In genomic region chr18:60411715-60412114, GRCh38 we compare ENCODE assay signal across 16 cellular contexts. TPM values are rescaled to one million over a fixed set of nuclear protein-coding genes. Genes with fewer than 3 reads are reported as not detected.
DNase-seq lines count a peak whose midpoint lies in the region; ATAC-seq, FAIRE-seq and TF ChIP-seq lines count a peak whose summit lies in the region.
"Had no signal": no experiment of that assay in that cellular context is flagged by ENCODE, and none has a peak within 500 bp of the region (broad histone marks: within the 10 kb centered on the region; RNA-seq: fewer than 3 reads in every experiment).

No MANE protein-coding gene starts in this region.

- no peak overlapping the region for H4K8ac ChIP-seq in H1 (ENCODE audit: extremely low read depth, insufficient read depth, low read length)

- no peaks in the 10 kb centered on the region; a peak in 1 of 7 replicates for H3K4me1 ChIP-seq in H1 (replicated peaks in 1 of 4; ENCODE audit: control insufficient read depth in 3 of 4, insufficient read depth in 4 of 4, low read length in 3 of 4)

- ATAC-seq in HG03095 (IDR thresholded peaks at IDR 0.05; ENCODE audit: unreplicated experiment) (no peak), GM21423 (IDR thresholded peaks at IDR 0.05; ENCODE audit: unreplicated experiment) (no peak)

- H3K36me3 Mint-ChIP-seq in type B pancreatic cell, result no peaks in the 10 kb centered on the region

- no peaks in the 10 kb centered on the region for H4K20me1 ChIP-seq in H1 (replicated peaks in 1 of 2; ENCODE audit: control insufficient read depth in 1 of 2, insufficient read depth in 2 of 2, low read length in 2 of 2)

- no peak overlapping the region for H3K14ac ChIP-seq in H1 (ENCODE audit: insufficient read length)

- H3K9ac ChIP-seq in H1 (replicated peaks in 1 of 4; ENCODE audit: extremely low read depth in 1 of 4, low read depth in 3 of 4, low read length in 3 of 4), result no peak overlapping the region

- DNase-seq in NCI-H82 (lab: John Stamatoyannopoulos, UW), result peak; percentile 70
- DNase-seq in NCI-H82 treated with DMSO at 0.1 percent for 48 hours (lab: John Stamatoyannopoulos, UW; ENCODE audit: unreplicated experiment), result no peak
- DNase-seq in LHCN-M2 (ENCODE audit: low read depth), result peak; percentile 1
- no peak for DNase-seq in H1 (ENCODE audit: low read depth in 1 of 2, low spot score in 2 of 2)
- DNase-seq in type B pancreatic cell (ENCODE audit: extremely low spot score, unreplicated experiment), result no peak
- DNase-seq in SIG-M5 treated with dmso at 0.1 percent for 504 hours (lab: John Stamatoyannopoulos, UW; ENCODE audit: unreplicated experiment), result no peak
- DNase-seq: activated CD4-positive, alpha-beta T cell treated with anti-CD3 and anti-CD28 coated beads for 48 hours; GOT3; NCI-H2171; SIG-M5; substantia nigra had no signal

- H4K91ac ChIP-seq in H1 (replicated peaks; ENCODE audit: insufficient read length, low read length), result no peak overlapping the region

- H2BK20ac ChIP-seq in H1 (ENCODE audit: low read length), result no peak overlapping the region

- H3K4ac ChIP-seq in H1 (replicated peaks; ENCODE audit: insufficient read length, low read depth, low read length), result no peak overlapping the region

- no peaks in the 10 kb centered on the region for H3K23me2 ChIP-seq in H1 (ENCODE audit: low read depth, low read length)

- H3K27me3 Mint-ChIP-seq in type B pancreatic cell, result no peaks in the 10 kb centered on the region

- H3K9me3 Mint-ChIP-seq in type B pancreatic cell, result no peaks in the 10 kb centered on the region

- no peak overlapping the region for H3K23ac ChIP-seq in H1 (ENCODE audit: insufficient read length)

- no peak overlapping the region for H2BK5ac ChIP-seq in H1 (ENCODE audit: low read depth, low read length)

- TF ChIP-seq RAD21 in H1 (IDR thresholded peaks at IDR 0.05 in 1 of 2, conservative IDR thresholded peaks at IDR 0.05 in 1 of 2; ENCODE audit: low read depth in 2 of 2, low read length in 2 of 2), result peak; percentile 38 to 44

- H3K4me2 ChIP-seq in H1 (ENCODE audit: insufficient read depth in 1 of 2, low read depth in 2 of 2, low read length in 2 of 2), result no peak overlapping the region

- H2AK5ac ChIP-seq in H1 (ENCODE audit: low read depth, low read length), result no peak overlapping the region

- H2BK15ac ChIP-seq in H1 (ENCODE audit: low read length), result no peak overlapping the region

- no peaks in the 10 kb centered on the region for H3K79me1 ChIP-seq in H1 (ENCODE audit: low read depth, low read length)

- TF ChIP-seq CTCF in H1 (IDR thresholded peaks at IDR 0.05; ENCODE audit: control extremely low read depth in 1 of 3, insufficient read depth in 1 of 3, low read depth in 1 of 3, low read length in 3 of 3) (peak; percentile 34 to 58 (median 35)), type B pancreatic cell (conservative IDR thresholded peaks at IDR 0.05) (peak; percentile 32)

- H3K9me3 ChIP-seq in H1 (ENCODE audit: insufficient read depth in 2 of 2, low read depth in 1 of 2, low read length in 1 of 2), result no peaks in the 10 kb centered on the region

- no peaks in the 10 kb centered on the region for H3K27me3 ChIP-seq in H1 (replicated peaks in 1 of 4; ENCODE audit: control insufficient read depth in 3 of 4, extremely low read depth in 1 of 4, insufficient read depth in 3 of 4, low read length in 3 of 4)

- no peak overlapping the region for H2BK12ac ChIP-seq in H1 (ENCODE audit: low read depth, low read length)

- no peaks in the 10 kb centered on the region for H3K36me3 ChIP-seq in H1 (ENCODE audit: control insufficient read depth in 2 of 4, insufficient read depth in 4 of 4, low read length in 3 of 4)

- no peak overlapping the region for H3K27ac Mint-ChIP-seq in type B pancreatic cell

- TF ChIP-seq POLR2A in H1 (IDR thresholded peaks at IDR 0.05; ENCODE audit: control extremely low read depth in 1 of 2, low read depth in 2 of 2, low read length in 2 of 2), result no peak

- 83% methylated on average over 5 of the region's 5 CpGs; no CpG with 5 or more reads in 1 of the 2 experiments for WGBS in H1 (ENCODE audit: extremely low coverage in 1 of 2, insufficient coverage in 1 of 2, insufficient read length in 1 of 2, insufficient replicate concordance in 2 of 2, low coverage in 1 of 2, low lambda C conversion rate in 2 of 2, missing lambda C conversion rate in 1 of 2), 2 experiments

- H3K56ac ChIP-seq in H1 (replicated peaks; ENCODE audit: insufficient read length, low read depth, low read length), result no peak overlapping the region

- H2AFZ ChIP-seq in H1 (ENCODE audit: low read length), result no peak overlapping the region

- POLR2A ChIA-PET in H1 (lab: Charles Lee; ENCODE audit: partially characterized antibody), result no interaction called here

- no peak overlapping the region for H3K27ac ChIP-seq in H1 (ENCODE audit: low read depth, low read length)

- no peak for TF ChIP-seq EP300 in H1 (IDR thresholded peaks at IDR 0.05; ENCODE audit: borderline replicate concordance in 1 of 2, low read depth in 2 of 2, low read length in 2 of 2)

- H3K4me3 ChIP-seq in H1 (ENCODE audit: extremely low read depth in 1 of 4, insufficient read depth in 2 of 4, low read depth in 3 of 4, low read length in 4 of 4), result no peak overlapping the region

- CTCF ChIA-PET in H1 (lab: Charles Lee; ENCODE audit: partially characterized antibody), result interaction anchor here (0.6 to 2.5 kb wide), 11 partner anchors 12 to 417 kb away, joined by 3 to 13 read pairs (median 4); no protein-coding TSS in a partner anchor

- no peaks in the 10 kb centered on the region for H3K79me2 ChIP-seq in H1 (ENCODE audit: control insufficient read depth in 1 of 2, insufficient read depth in 2 of 2, low read length in 2 of 2)

- H2BK120ac ChIP-seq in H1 (replicated peaks; ENCODE audit: low read depth, low read length), result no peak overlapping the region

- no peak overlapping the region for H3K4me3 Mint-ChIP-seq in type B pancreatic cell

- H3K18ac ChIP-seq in H1 (ENCODE audit: extremely low read depth, low read length), result no peak overlapping the region

- H3K4me1 Mint-ChIP-seq in type B pancreatic cell (ENCODE audit: unreplicated experiment), result no peaks in the 10 kb centered on the region

- FAIRE-seq in H1 (lab: Jason Lieb, UNC), result peak; percentile 85

- H4K5ac ChIP-seq in H1 (ENCODE audit: insufficient read length, low read depth, low read length), result no peak overlapping the region

TF ChIP-seq in H1, 55 proteins besides CTCF, POLR2A, EP300 and RAD21:
- TF ChIP-seq TAF1 (IDR thresholded peaks at IDR 0.05; ENCODE audit: low read depth, low read length) (no peak), RNF2 (IDR thresholded peaks at IDR 0.05; ENCODE audit: borderline replicate concordance, low read depth, low read length, missing control alignments, poor library complexity, severe bottlenecking) (no peak), SUZ12 (IDR thresholded peaks at IDR 0.05; ENCODE audit: low read length) (no peak), MAX (IDR thresholded peaks at IDR 0.05) (no peak), CBX8 (IDR thresholded peaks at IDR 0.05; ENCODE audit: borderline replicate concordance, low read depth, low read length) (no peak), CHD2 (IDR thresholded peaks at IDR 0.05; ENCODE audit: low read length) (no peak), TEAD4 (IDR thresholded peaks at IDR 0.05; ENCODE audit: low read depth, low read length) (no peak), HDAC2 (IDR thresholded peaks at IDR 0.05; ENCODE audit: borderline replicate concordance in 1 of 2, low read depth in 2 of 2, low read length in 2 of 2) (no peak)
TF ChIP-seq in H1: peak in this region for 0.

RNA-seq across cellular contexts. Expression of gene MC4R, which starts 39.1 kb away (rescaled TPM):
- total RNA-seq in LHCN-M2 (2014; rRNA removed) (not detected in 2 replicates), type B pancreatic cell (ENCODE audit: low replicate concordance) (1.3 TPM in 1 of 2 replicates, not detected in the other)
- polyA plus RNA-seq in LHCN-M2 (2012), result not detected
- not detected in 2 replicates for total RNA-seq in H1 (2021; fragmentation: NEBNext Ultra II Directional; extraction: Animal tissue kit (Norgen Biotek cat#: 25700))
- 0.11 TPM in 1 of 2 replicates, not detected in the other for polyA plus RNA-seq in H1 (2011; rRNA removed)
- not detected for polyA plus RNA-seq in H1 (2011; cell fraction: cytosol; rRNA removed)
- not detected for polyA plus RNA-seq in H1 (2011; cell fraction: nucleus; rRNA removed)
- polyA plus RNA-seq in H1 (2012, experiment 1 of 2), result 0.19 TPM in 1 of 4 replicates, not detected in the others
- polyA plus RNA-seq in H1 (2012, experiment 2 of 2), result not detected
- 0.16 TPM for polyA plus RNA-seq in H1 (2013, experiment 1 of 2)
- polyA plus RNA-seq in H1 (2013, experiment 2 of 2), result 0.13 TPM
- polyA minus RNA-seq in H1 (2011; rRNA and poly(A)+ RNA removed), result 0.13 TPM in 1 of 2 replicates, not detected in the other
- not detected for polyA minus RNA-seq in H1 (2011; cell fraction: cytosol; rRNA and poly(A)+ RNA removed)
- polyA minus RNA-seq in H1 (2011; cell fraction: nucleus; rRNA and poly(A)+ RNA removed), result not detected
- total RNA-seq: cardiac septum, renal cortical epithelial cell had no signal
- polyA plus RNA-seq: esophagus had no signal

Comparison
In these comparisons a context has a peak if more than half of its experiments do, and no peak if none do; other contexts are left out.
1. DNase-seq: peak in NCI-H82 (single experiment) and LHCN-M2 (single experiment); none in NCI-H82 treated with DMSO at 0.1 percent for 48 hours (single experiment), H1 (0 of 2), type B pancreatic cell (single experiment) and SIG-M5 treated with dmso at 0.1 percent for 504 hours (single experiment).